Comparison of ENCODE assay signal across 8 cellular contexts in genomic region chr14:100306506-100307214, GRCh38. TPM values are rescaled to one million over a fixed set of nuclear protein-coding genes. Genes with fewer than 3 reads are reported as not detected.
DNase-seq lines count a peak whose midpoint lies in the region; ATAC-seq and TF ChIP-seq lines count a peak whose summit lies in the region.

No MANE protein-coding gene starts in this region.

- H3K36me3 Mint-ChIP-seq in T-helper 17 cell (ENCODE audit: low read depth) = no peaks in the 10 kb centered on the region

- intact Hi-C loops in right cardiac atrium (cut with DNase I) = loop anchor here in 2 of 4 donors (5.0 to 10.0 kb wide), 2 partner anchors 68 to 71 kb away; partner anchors contain the start of gene WDR25 (in 2 of the 2)

- peaks cover 13% of the 10 kb centered on the region for H3K4me1 Mint-ChIP-seq in T-helper 17 cell

- no peaks in the 10 kb centered on the region for H3K27me3 ChIP-seq in right cardiac atrium (ENCODE audit: control insufficient read depth, insufficient read depth)

- in situ Hi-C loops in GM13976 (cut with MboI; ENCODE audit: low sequenced_read_pairs, unreplicated experiment) = no loop called here

- TF ChIP-seq CTCF in GM13976 (IDR thresholded peaks at IDR 0.05; ENCODE audit: borderline replicate concordance, control extremely low read depth, extremely low read depth, insufficient read depth, missing control alignments) = no peak

- H3K4me3 ChIP-seq in right cardiac atrium (ENCODE audit: low read length) = peak overlapping the region; percentile 92

- H3K27ac ChIP-seq in right cardiac atrium (ENCODE audit: low read length) = peak overlapping the region; percentile 91

- H3K9me3 ChIP-seq in T-helper 17 cell (ENCODE audit: control insufficient read depth, low read length, poor library complexity, severe bottlenecking) (no peaks in the 10 kb centered on the region), right cardiac atrium (ENCODE audit: control insufficient read depth, low read length) (no peaks in the 10 kb centered on the region)

- H3K4me3 Mint-ChIP-seq in T-helper 17 cell = peak overlapping the region; percentile 81

- DNase-seq in GM13976 (ENCODE audit: low spot score) = peak; percentile 96
- DNase-seq in NCI-H1417 (lab: John Stamatoyannopoulos, UW) = peak; percentile 96 to 98 (median 98)
- DNase-seq in T-helper 17 cell = peak; percentile 38 to 61 (median 55)
- peak; percentile 39 to 93 (median 86) for DNase-seq in anterior cingulate cortex (lab: John Stamatoyannopoulos, UW)
- DNase-seq in right cardiac atrium = peak; percentile 90 to 97 (median 96)
- DNase-seq in pulmonary artery endothelial cell (ENCODE audit: low read depth, low spot score) = peak; percentile 52
- DNase-seq in ureter (ENCODE audit: low spot score) = peak; percentile 84

- no peaks in the 10 kb centered on the region for H3K4me1 ChIP-seq in right cardiac atrium (ENCODE audit: control insufficient read depth, insufficient read depth, low read length)

- no peaks in the 10 kb centered on the region for H3K27me3 Mint-ChIP-seq in T-helper 17 cell

- ATAC-seq in HG02763 (IDR thresholded peaks at IDR 0.05; ENCODE audit: unreplicated experiment) (peak; percentile 84), T-helper 17 cell (peak; percentile 88), right cardiac atrium (peak; percentile 88 to 92)

- no peak overlapping the region for H3K27ac Mint-ChIP-seq in T-helper 17 cell

- whole genome bisulfite sequencing in right cardiac atrium = under 1% methylated on average over 97 of the region's 97 CpGs

RNA-seq across cellular contexts. Expression of gene SLC25A29, which starts 0.4 kb away (rescaled TPM):
- total RNA-seq in T-helper 17 cell = 1 to 10 TPM; 3.7 to 5.9 TPM
- 10 to 100 TPM; 22.9 to 41.1 (median 23.9) TPM for total RNA-seq in right cardiac atrium
- 20.9 TPM for polyA plus RNA-seq in right cardiac atrium
- 36.1 and 52.6 TPM in 2 replicates for total RNA-seq in pulmonary artery endothelial cell
- total RNA-seq in ureter = 58.4 TPM

RNA-seq across cellular contexts. Expression of gene SLC25A47, which starts 16.5 kb away (rescaled TPM):
- total RNA-seq in T-helper 17 cell (not detected), right cardiac atrium (not detected), pulmonary artery endothelial cell (0.04 TPM in 1 of 2 replicates, not detected in the other), ureter (not detected)
- not detected for polyA plus RNA-seq in right cardiac atrium

Comparison
In these comparisons a context has a peak if more than half of its experiments do, and no peak if none do; other contexts are left out.
1. Peak in every context shown above with its lines: DNase-seq, ATAC-seq, H3K4me3 ChIP-seq and H3K27ac ChIP-seq.